In the genomic region with DNA sequence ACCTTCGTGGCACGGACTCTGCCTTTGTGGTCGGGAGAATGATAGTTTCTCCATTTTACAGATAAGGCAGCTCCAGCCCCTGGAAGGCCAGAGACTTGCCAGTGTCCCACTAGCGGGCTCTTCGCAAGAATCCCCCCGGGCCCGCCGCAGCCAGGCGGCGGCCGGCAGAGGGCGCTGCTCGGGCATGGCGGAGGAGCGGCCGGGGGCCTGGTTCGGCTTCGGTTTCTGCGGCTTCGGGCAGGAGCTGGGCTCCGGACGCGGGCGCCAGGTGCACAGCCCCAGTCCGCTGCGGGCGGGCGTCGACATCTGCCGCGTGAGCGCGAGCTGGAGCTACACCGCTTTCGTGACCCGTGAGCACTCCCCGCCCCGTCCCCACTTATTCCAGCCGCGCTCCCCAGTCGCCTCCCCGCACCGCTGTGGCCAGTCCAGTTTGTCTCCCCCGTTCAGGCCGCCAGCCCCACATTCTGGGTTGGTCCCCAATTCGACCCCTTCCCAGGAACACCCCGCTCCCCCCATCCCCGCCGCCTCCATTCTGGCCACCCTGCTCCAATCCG, we compare ENCODE assay signal across 1 cellular context.
A peak's percentile ranks its signal among the peaks of the same experiment; 100 is the strongest.
TF ChIP-seq lines count a peak whose summit lies in the region.

No MANE protein-coding gene starts in this region.

TF ChIP-seq in GM12878, 131 proteins besides CTCF, POLR2A, EP300 and RAD21 (continued from another document):
- TF ChIP-seq KAT2A (conservative IDR thresholded peaks at IDR 0.05; ENCODE audit: control insufficient read depth, low read depth, low read length): no peak
- TF ChIP-seq HDAC2 (IDR thresholded peaks at IDR 0.05): no peak
- TF ChIP-seq, protein P1, sequence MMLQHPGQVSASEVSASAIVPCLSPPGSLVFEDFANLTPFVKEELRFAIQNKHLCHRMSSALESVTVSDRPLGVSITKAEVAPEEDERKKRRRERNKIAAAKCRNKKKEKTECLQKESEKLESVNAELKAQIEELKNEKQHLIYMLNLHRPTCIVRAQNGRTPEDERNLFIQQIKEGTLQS (IDR thresholded peaks at IDR 0.05; ENCODE audit: borderline replicate concordance, extremely low read depth, low read depth, low read length): no peak
- TF ChIP-seq, protein P2, sequence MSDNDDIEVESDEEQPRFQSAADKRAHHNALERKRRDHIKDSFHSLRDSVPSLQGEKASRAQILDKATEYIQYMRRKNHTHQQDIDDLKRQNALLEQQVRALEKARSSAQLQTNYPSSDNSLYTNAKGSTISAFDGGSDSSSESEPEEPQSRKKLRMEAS (IDR thresholded peaks at IDR 0.05; ENCODE audit: low read depth, low read length): no peak
- no peak for TF ChIP-seq CHD2 (IDR thresholded peaks at IDR 0.05; ENCODE audit: borderline replicate concordance, low read depth, low read length)
- TF ChIP-seq SMC3 (IDR thresholded peaks at IDR 0.05; ENCODE audit: borderline replicate concordance, low read length): peak; percentile 67
- no peak for TF ChIP-seq CHD4 (IDR thresholded peaks at IDR 0.05)
- no peak for TF ChIP-seq POLR2AphosphoS2 (IDR thresholded peaks at IDR 0.05; ENCODE audit: low read depth, low read length)
- TF ChIP-seq SMARCA5 (IDR thresholded peaks at IDR 0.05): no peak
- TF ChIP-seq YY1 (IDR thresholded peaks at IDR 0.05; ENCODE audit: low read depth, low read length): peak; percentile 93
- peak; percentile 16; the same call in 1 of the 2 replicates for TF ChIP-seq IKZF1 (conservative IDR thresholded peaks at IDR 0.05)
- TF ChIP-seq, protein P3, sequence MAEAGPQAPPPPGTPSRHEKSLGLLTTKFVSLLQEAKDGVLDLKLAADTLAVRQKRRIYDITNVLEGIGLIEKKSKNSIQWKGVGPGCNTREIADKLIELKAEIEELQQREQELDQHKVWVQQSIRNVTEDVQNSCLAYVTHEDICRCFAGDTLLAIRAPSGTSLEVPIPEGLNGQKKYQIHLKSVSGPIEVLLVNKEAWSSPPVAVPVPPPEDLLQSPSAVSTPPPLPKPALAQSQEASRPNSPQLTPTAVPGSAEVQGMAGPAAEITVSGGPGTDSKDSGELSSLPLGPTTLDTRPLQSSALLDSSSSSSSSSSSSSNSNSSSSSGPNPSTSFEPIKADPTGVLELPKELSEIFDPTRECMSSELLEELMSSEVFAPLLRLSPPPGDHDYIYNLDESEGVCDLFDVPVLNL (IDR thresholded peaks at IDR 0.05; ENCODE audit: low read depth, low read length): no peak
- no peak for TF ChIP-seq SMAD5 (IDR thresholded peaks at IDR 0.05; ENCODE audit: low read depth)
- TF ChIP-seq, protein P4, sequence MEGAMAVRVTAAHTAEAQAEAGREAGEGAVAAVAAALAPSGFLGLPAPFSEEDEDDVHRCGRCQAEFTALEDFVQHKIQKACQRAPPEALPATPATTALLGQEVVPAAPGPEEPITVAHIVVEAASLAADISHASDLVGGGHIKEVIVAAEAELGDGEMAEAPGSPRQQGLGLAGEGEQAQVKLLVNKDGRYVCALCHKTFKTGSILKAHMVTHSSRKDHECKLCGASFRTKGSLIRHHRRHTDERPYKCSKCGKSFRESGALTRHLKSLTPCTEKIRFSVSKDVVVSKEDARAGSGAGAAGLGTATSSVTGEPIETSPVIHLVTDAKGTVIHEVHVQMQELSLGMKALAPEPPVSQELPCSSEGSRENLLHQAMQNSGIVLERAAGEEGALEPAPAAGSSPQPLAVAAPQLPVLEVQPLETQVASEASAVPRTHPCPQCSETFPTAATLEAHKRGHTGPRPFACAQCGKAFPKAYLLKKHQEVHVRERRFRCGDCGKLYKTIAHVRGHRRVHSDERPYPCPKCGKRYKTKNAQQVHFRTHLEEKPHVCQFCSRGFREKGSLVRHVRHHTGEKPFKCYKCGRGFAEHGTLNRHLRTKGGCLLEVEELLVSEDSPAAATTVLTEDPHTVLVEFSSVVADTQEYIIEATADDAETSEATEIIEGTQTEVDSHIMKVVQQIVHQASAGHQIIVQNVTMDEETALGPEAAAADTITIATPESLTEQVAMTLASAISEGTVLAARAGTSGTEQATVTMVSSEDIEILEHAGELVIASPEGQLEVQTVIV (IDR thresholded peaks at IDR 0.05; ENCODE audit: borderline replicate concordance, partially characterized antibody): no peak
- TF ChIP-seq GABPA (IDR thresholded peaks at IDR 0.05; ENCODE audit: low read depth): no peak
- TF ChIP-seq SRF (IDR thresholded peaks at IDR 0.05; ENCODE audit: low read depth in 2 of 2, low read length in 2 of 2): 0 out of 4 replicates have a peak, but pooled peaks of 1 of the 2 experiments have one; percentile 33
- TF ChIP-seq KDM1A (IDR thresholded peaks at IDR 0.05; ENCODE audit: borderline replicate concordance): no peak
- TF ChIP-seq EGR1 (IDR thresholded peaks at IDR 0.05; ENCODE audit: borderline replicate concordance in 1 of 2, low read depth in 2 of 2, low read length in 2 of 2): no peak
- TF ChIP-seq BHLHE40 (IDR thresholded peaks at IDR 0.05; ENCODE audit: borderline replicate concordance in 1 of 2, low read depth in 2 of 2, low read length in 1 of 2): no peak; a peak in 1 of 4 replicates
- no peak for TF ChIP-seq ZZZ3 (IDR thresholded peaks at IDR 0.05; ENCODE audit: control insufficient read depth, insufficient read length, low read depth)
- TF ChIP-seq SREBF2 (IDR thresholded peaks at IDR 0.05; ENCODE audit: low read length): no peak
- TF ChIP-seq JUND (IDR thresholded peaks at IDR 0.05; ENCODE audit: low read depth, low read length): no peak
- peak; percentile 81 for TF ChIP-seq RUNX3 (IDR thresholded peaks at IDR 0.05; ENCODE audit: low read length)
- TF ChIP-seq HCFC1 (IDR thresholded peaks at IDR 0.05; ENCODE audit: low read length): no peak
- TF ChIP-seq CREM (IDR thresholded peaks at IDR 0.05; ENCODE audit: low read depth): no peak
- TF ChIP-seq CHD1 (IDR thresholded peaks at IDR 0.05; ENCODE audit: low read depth, low read length): no peak
- peak; percentile 74; the same call in 1 of the 2 replicates for TF ChIP-seq TCF3 (IDR thresholded peaks at IDR 0.05; ENCODE audit: borderline replicate concordance, insufficient read depth, low read depth, low read length)
- no peak for TF ChIP-seq FOXM1 (IDR thresholded peaks at IDR 0.05; ENCODE audit: low read depth, low read length)
- TF ChIP-seq TCF12 (IDR thresholded peaks at IDR 0.05; ENCODE audit: low read depth, low read length): peak; percentile 44; the same call in 1 of the 2 replicates
- no peak for TF ChIP-seq NFYA (IDR thresholded peaks at IDR 0.05; ENCODE audit: borderline replicate concordance, low read depth, low read length)
